ENCODE assay signal across 1 cellular context in the genomic region with DNA sequence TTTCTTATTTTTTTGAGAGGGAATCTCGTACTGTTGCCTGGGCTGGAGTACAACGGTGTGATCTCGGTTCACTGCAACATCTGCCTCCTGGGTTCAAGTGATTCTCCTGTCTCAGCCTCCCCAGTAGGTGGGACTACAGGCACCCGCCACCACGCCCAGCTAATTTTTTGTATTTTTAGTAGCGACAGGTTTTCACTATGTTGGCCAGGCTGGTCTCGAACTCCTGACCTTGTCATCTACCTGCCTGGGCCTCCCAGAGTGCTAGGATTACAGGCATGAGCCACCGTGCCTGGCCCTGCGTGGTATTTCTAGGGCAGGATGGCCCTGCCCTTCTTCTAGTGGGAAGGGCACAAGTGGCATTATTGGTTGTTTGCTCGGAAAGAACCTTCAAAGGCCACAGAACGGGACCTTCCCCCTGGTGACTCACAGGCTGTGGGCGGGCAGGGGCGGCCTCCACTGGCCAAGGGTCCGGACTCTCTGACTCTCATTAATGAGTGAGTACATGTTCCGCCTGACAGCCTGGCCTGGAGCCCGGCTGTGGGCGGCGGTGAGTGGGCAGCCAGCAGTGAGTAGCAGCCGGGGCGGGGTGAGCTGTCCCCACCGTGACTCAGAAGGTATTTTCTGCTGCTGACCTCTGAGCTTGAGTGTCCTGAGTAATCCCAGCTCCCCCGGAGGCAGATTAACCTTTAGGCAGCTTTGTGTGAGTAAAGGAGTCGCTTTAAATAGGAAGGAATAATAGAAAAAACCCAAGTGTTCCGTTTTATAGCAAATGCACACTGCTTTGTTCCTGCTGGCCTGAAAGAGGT.
A peak's percentile ranks its signal among the peaks of the same experiment; 100 is the strongest.
TF ChIP-seq lines count a peak whose summit lies in the region.

No MANE protein-coding gene starts in this region.

TF ChIP-seq in HCT116, 20 proteins besides CTCF, POLR2A, EP300 and RAD21:
- TF ChIP-seq, protein P1, sequence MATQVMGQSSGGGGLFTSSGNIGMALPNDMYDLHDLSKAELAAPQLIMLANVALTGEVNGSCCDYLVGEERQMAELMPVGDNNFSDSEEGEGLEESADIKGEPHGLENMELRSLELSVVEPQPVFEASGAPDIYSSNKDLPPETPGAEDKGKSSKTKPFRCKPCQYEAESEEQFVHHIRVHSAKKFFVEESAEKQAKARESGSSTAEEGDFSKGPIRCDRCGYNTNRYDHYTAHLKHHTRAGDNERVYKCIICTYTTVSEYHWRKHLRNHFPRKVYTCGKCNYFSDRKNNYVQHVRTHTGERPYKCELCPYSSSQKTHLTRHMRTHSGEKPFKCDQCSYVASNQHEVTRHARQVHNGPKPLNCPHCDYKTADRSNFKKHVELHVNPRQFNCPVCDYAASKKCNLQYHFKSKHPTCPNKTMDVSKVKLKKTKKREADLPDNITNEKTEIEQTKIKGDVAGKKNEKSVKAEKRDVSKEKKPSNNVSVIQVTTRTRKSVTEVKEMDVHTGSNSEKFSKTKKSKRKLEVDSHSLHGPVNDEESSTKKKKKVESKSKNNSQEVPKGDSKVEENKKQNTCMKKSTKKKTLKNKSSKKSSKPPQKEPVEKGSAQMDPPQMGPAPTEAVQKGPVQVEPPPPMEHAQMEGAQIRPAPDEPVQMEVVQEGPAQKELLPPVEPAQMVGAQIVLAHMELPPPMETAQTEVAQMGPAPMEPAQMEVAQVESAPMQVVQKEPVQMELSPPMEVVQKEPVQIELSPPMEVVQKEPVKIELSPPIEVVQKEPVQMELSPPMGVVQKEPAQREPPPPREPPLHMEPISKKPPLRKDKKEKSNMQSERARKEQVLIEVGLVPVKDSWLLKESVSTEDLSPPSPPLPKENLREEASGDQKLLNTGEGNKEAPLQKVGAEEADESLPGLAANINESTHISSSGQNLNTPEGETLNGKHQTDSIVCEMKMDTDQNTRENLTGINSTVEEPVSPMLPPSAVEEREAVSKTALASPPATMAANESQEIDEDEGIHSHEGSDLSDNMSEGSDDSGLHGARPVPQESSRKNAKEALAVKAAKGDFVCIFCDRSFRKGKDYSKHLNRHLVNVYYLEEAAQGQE (IDR thresholded peaks at IDR 0.05; ENCODE audit: low read depth) = no peak
- TF ChIP-seq SP1 (IDR thresholded peaks at IDR 0.05; ENCODE audit: low read depth) = peak; percentile 95
- peak; percentile 96 for TF ChIP-seq JUND (IDR thresholded peaks at IDR 0.05)
- no peak; the same call in 1 of the 2 replicates for TF ChIP-seq SRF (IDR thresholded peaks at IDR 0.05; ENCODE audit: low read depth)
- peak; percentile 94 for TF ChIP-seq FOSL1 (IDR thresholded peaks at IDR 0.05; ENCODE audit: low read depth)
- TF ChIP-seq ZFX (IDR thresholded peaks at IDR 0.05) = no peak
- peak; percentile 95 for TF ChIP-seq CBX3 (IDR thresholded peaks at IDR 0.05; ENCODE audit: low read depth)
- no peak; the same call in 1 of the 2 replicates for TF ChIP-seq CEBPB (IDR thresholded peaks at IDR 0.05; ENCODE audit: low read depth)
- no peak for TF ChIP-seq ZNF274 (IDR thresholded peaks at IDR 0.05; ENCODE audit: low read depth, low read length)
- no peak for TF ChIP-seq ELF1 (IDR thresholded peaks at IDR 0.05; ENCODE audit: borderline replicate concordance, low read depth)
- TF ChIP-seq, protein P2, sequence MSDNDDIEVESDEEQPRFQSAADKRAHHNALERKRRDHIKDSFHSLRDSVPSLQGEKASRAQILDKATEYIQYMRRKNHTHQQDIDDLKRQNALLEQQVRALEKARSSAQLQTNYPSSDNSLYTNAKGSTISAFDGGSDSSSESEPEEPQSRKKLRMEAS (IDR thresholded peaks at IDR 0.05) = peak; percentile 78
- peak; percentile 100 for TF ChIP-seq EGR1 (IDR thresholded peaks at IDR 0.05; ENCODE audit: low read depth)
- TF ChIP-seq TCF7L2 (IDR thresholded peaks at IDR 0.05; ENCODE audit: borderline replicate concordance, extremely low read depth, insufficient read depth, insufficient read length) = peak; percentile 82
- TF ChIP-seq, protein P3, sequence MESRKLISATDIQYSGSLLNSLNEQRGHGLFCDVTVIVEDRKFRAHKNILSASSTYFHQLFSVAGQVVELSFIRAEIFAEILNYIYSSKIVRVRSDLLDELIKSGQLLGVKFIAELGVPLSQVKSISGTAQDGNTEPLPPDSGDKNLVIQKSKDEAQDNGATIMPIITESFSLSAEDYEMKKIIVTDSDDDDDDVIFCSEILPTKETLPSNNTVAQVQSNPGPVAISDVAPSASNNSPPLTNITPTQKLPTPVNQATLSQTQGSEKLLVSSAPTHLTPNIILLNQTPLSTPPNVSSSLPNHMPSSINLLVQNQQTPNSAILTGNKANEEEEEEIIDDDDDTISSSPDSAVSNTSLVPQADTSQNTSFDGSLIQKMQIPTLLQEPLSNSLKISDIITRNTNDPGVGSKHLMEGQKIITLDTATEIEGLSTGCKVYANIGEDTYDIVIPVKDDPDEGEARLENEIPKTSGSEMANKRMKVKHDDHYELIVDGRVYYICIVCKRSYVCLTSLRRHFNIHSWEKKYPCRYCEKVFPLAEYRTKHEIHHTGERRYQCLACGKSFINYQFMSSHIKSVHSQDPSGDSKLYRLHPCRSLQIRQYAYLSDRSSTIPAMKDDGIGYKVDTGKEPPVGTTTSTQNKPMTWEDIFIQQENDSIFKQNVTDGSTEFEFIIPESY (IDR thresholded peaks at IDR 0.05; ENCODE audit: extremely low read depth, insufficient replicate concordance, low read length) = no peak
- TF ChIP-seq, protein P4, sequence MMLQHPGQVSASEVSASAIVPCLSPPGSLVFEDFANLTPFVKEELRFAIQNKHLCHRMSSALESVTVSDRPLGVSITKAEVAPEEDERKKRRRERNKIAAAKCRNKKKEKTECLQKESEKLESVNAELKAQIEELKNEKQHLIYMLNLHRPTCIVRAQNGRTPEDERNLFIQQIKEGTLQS (IDR thresholded peaks at IDR 0.05) = no peak; the same call in 1 of the 2 replicates
- TF ChIP-seq YY1 (IDR thresholded peaks at IDR 0.05; ENCODE audit: extremely low read depth, insufficient replicate concordance, low read depth, low read length) = peak; percentile 70
- no peak for TF ChIP-seq EZH2phosphoT487 (IDR thresholded peaks at IDR 0.05; ENCODE audit: borderline replicate concordance)
- TF ChIP-seq POLR2AphosphoS5 (IDR thresholded peaks at IDR 0.05; ENCODE audit: low read depth, low read length) = peak; percentile 51; the same call in 1 of the 2 replicates
- TF ChIP-seq SIN3A (IDR thresholded peaks at IDR 0.05; ENCODE audit: low read depth) = peak; percentile 97
- no peak for TF ChIP-seq EZH2 (IDR thresholded peaks at IDR 0.05)
TF ChIP-seq in HCT116: peak in this region for 10.
